20 cellular contexts compared by ENCODE assay signal in the genomic region with DNA sequence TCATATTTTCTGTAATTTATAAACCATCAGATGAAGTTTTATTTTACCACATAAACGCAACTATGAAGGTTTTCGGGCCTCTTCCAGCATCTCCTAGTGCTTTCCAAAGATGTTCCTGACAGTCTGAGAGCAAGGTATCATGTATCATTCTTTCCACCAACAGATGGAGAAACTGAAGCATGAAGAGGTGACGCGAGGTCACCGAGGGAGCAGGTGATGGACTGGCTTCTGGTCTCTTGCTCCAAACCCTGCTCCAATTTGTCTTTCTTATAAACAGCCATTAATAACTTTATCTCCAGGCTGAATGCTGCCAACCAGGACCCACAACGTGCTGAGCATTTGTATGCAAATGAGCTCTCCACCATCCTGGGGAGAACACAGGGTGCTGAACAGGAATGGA.
DNase-seq lines count a peak whose midpoint lies in the region; ATAC-seq and TF ChIP-seq lines count a peak whose summit lies in the region.
"Had no signal": no experiment of that assay in that cellular context is flagged by ENCODE, and none has a peak within 500 bp of the region (broad histone marks: within the 10 kb centered on the region; RNA-seq: fewer than 3 reads in every experiment).

No MANE protein-coding gene starts in this region.

- DNase-seq in DMS 273 (lab: John Stamatoyannopoulos, UW; ENCODE audit: unreplicated experiment) (peak; percentile 91), NCI-H146 (lab: John Stamatoyannopoulos, UW) (peak; percentile 78), NCI-H526 (lab: John Stamatoyannopoulos, UW) (peak; percentile 74 to 85), mesendoderm (no peak), lower leg skin (ENCODE audit: low spot score in 2 of 2) (no peak), activated gamma-delta T cell (lab: John Stamatoyannopoulos, UW) (no peak), omental fat pad (ENCODE audit: low spot score) (no peak)
- DNase-seq: activated naive CD4-positive, alpha-beta T cell; anterior cingulate cortex; CD8-positive, alpha-beta T cell; GDM1; kidney glomerular epithelial cell; midbrain; MM.1S; occipital lobe; PC-3; right lobe of liver; stimulated activated naive CD8-positive, alpha-beta T cell treated with anti-CD3 and anti-CD28 coated beads, Interleukin-15, amount 100 ng/mL, for 72 hours had no signal

- H2BK15ac ChIP-seq in mesendoderm (replicated peaks; ENCODE audit: low read depth), result no peak overlapping the region

- no peaks in the 10 kb centered on the region for H3K27me3 ChIP-seq in mesendoderm (ENCODE audit: insufficient read depth, low read length, poor library complexity)
- H3K27me3 ChIP-seq: right lobe of liver had no signal

- no peak overlapping the region for H3K18ac ChIP-seq in mesendoderm (ENCODE audit: low read length)

- H4K8ac ChIP-seq in mesendoderm (ENCODE audit: low read depth, low read length), result no peak overlapping the region

- H3K79me1 ChIP-seq in mesendoderm (ENCODE audit: low read length), result no peaks in the 10 kb centered on the region

- H3K4me3 ChIP-seq in mesendoderm (ENCODE audit: low read length) (no peak overlapping the region), lower leg skin (ENCODE audit: low read depth, poor library complexity, severe bottlenecking) (no peak overlapping the region)
- H3K4me3 ChIP-seq: right lobe of liver had no signal

- H3K79me2 ChIP-seq in mesendoderm (ENCODE audit: control insufficient read depth, insufficient read depth, low read length), result no peaks in the 10 kb centered on the region

- H3K36me3 ChIP-seq in mesendoderm (ENCODE audit: control insufficient read depth, insufficient read depth, low read length), result no peaks in the 10 kb centered on the region
- H3K36me3 ChIP-seq: right lobe of liver had no signal

- TF ChIP-seq CTCF in lower leg skin (IDR thresholded peaks at IDR 0.05) (no peak), omental fat pad (IDR thresholded peaks at IDR 0.05) (no peak)

- H3K9ac ChIP-seq in mesendoderm (ENCODE audit: low read length), result no peak overlapping the region

- peaks cover 12% of the 10 kb centered on the region for H3K4me1 ChIP-seq in mesendoderm (ENCODE audit: control insufficient read depth, low read depth, low read length)

- H3K4ac ChIP-seq in mesendoderm (ENCODE audit: low read depth, low read length), result no peak overlapping the region

- WGBS in mesendoderm (ENCODE audit: extremely low coverage, insufficient coverage, low lambda C conversion rate), result no CpG with 5 or more reads among the region's 6 CpGs
- WGBS in lower leg skin, 2 donors, result 91% methylated on average over 6 of the region's 6 CpGs

- no peak overlapping the region for H2BK5ac ChIP-seq in mesendoderm (ENCODE audit: low read length)

- no peak overlapping the region for H2BK120ac ChIP-seq in mesendoderm (ENCODE audit: low read depth, low read length)

- no peak overlapping the region for H3K4me2 ChIP-seq in mesendoderm (ENCODE audit: low read length)

- H4K5ac ChIP-seq in mesendoderm (ENCODE audit: low read length), result no peak overlapping the region

- no peak overlapping the region for H3K56ac ChIP-seq in mesendoderm (ENCODE audit: low read length)

- H3K23ac ChIP-seq in mesendoderm (ENCODE audit: low read length), result no peak overlapping the region

- intact Hi-C loops in lower leg skin (cut with DNase I; ENCODE audit: low total_unique reads), result loop anchor here (10.0 kb wide), 1 partner anchor 85 kb away; the partner anchor contains the start of gene MAML3

- no peak overlapping the region for H3K27ac ChIP-seq in mesendoderm (ENCODE audit: low read depth, low read length)
- H3K27ac ChIP-seq: right lobe of liver had no signal

- H2AK5ac ChIP-seq in mesendoderm (ENCODE audit: low read length), result peak overlapping the region; percentile 20

- ATAC-seq in SK-N-SH treated with all-trans-retinoic acid at 6 μM for 48 hours, result no peak
- no peak for ATAC-seq in omental fat pad (ENCODE audit: low FRiP score)
- ATAC-seq: CD8-positive, alpha-beta T cell; HepG2; PC-3; right lobe of liver; stimulated activated naive CD8-positive, alpha-beta T cell treated with anti-CD3 and anti-CD28 coated beads, Interleukin-15, amount 100 ng/mL, for 72 hours had no signal

- TF ChIP-seq POLR2A in lower leg skin (IDR thresholded peaks at IDR 0.05), result no peak

TF ChIP-seq in SK-N-SH treated with all-trans-retinoic acid at 6 μM for 48 hours, 23 proteins besides CTCF, POLR2A, EP300 and RAD21:
- TF ChIP-seq TCF4 (CRISPR knock-in tag; IDR thresholded peaks at IDR 0.05; ENCODE audit: borderline replicate concordance) (no peak), PPARA (CRISPR knock-in tag; IDR thresholded peaks at IDR 0.05; ENCODE audit: borderline replicate concordance) (no peak), CSDC2 (CRISPR knock-in tag; IDR thresholded peaks at IDR 0.05) (no peak), GLIS3 (CRISPR knock-in tag; IDR thresholded peaks at IDR 0.05) (no peak), ARNTL (CRISPR knock-in tag; IDR thresholded peaks at IDR 0.05; ENCODE audit: borderline replicate concordance, low read depth) (no peak), CREB5 (CRISPR knock-in tag; IDR thresholded peaks at IDR 0.05; ENCODE audit: low read depth) (no peak), BACH2 (CRISPR knock-in tag; IDR thresholded peaks at IDR 0.05; ENCODE audit: borderline replicate concordance) (no peak), ZNF70 (CRISPR knock-in tag; IDR thresholded peaks at IDR 0.05) (no peak), ZFP30 (CRISPR knock-in tag; IDR thresholded peaks at IDR 0.05) (no peak), ZNF565 (CRISPR knock-in tag; conservative IDR thresholded peaks at IDR 0.05; ENCODE audit: low read depth) (no peak), ZNF8 (CRISPR knock-in tag; IDR thresholded peaks at IDR 0.05) (no peak), RARB (CRISPR knock-in tag; IDR thresholded peaks at IDR 0.05) (no peak)
- TF ChIP-seq, protein P1, sequence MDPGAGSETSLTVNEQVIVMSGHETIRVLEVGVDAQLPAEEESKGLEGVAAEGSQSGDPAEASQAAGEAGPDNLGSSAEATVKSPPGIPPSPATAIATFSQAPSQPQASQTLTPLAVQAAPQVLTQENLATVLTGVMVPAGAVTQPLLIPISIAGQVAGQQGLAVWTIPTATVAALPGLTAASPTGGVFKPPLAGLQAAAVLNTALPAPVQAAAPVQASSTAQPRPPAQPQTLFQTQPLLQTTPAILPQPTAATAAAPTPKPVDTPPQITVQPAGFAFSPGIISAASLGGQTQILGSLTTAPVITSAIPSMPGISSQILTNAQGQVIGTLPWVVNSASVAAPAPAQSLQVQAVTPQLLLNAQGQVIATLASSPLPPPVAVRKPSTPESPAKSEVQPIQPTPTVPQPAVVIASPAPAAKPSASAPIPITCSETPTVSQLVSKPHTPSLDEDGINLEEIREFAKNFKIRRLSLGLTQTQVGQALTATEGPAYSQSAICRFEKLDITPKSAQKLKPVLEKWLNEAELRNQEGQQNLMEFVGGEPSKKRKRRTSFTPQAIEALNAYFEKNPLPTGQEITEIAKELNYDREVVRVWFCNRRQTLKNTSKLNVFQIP (CRISPR knock-in tag; IDR thresholded peaks at IDR 0.05; ENCODE audit: borderline replicate concordance, low read depth), result no peak

Comparison
In these comparisons a context has a peak if more than half of its experiments do, and no peak if none do; other contexts are left out.
1. DNase-seq: peak in DMS 273 (single experiment), NCI-H146 (single experiment) and NCI-H526 (2 of 2); none in mesendoderm (single experiment), lower leg skin (0 of 2), activated gamma-delta T cell (single experiment) and omental fat pad (single experiment).